In the genomic region with DNA sequence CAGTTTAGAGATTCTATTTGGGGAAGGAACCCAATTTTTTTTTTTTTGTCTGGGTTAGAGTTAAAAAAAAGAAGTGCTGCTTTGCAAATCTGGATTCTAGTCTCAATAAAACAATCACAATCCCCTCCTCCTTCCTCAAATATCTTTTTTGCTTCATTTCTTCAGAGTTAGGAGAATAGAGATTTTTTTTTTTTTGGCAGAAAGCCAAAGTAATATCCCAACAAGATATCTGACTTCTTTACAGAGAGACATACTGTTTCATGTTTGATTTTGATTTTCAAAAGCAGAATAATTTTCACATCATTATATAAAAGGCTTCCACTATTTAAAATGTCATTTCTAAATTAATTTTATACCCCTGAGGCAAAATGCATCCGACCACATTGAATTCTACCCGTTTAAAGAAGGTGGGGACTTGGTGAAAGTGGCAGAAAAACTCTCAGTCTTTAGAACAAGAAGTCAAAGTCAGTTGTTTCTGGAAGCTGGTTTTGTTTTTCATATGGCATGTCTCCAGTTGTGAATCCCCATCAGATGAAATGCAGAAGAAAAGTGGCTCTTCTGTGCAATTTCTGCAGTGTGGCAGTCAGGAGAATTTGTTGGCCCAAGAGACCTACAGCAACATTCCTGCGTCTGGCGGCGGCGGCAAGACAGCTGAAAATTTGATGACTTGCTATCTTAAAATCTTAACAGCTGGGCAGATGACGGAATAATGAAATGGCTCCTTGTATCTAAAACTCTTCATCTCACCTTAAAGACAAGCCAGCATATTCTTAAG, we compare ENCODE assay signal across 20 cellular contexts.
DNase-seq lines count a peak whose midpoint lies in the region.
"Had no signal": no experiment of that assay in that cellular context is flagged by ENCODE, and none has a peak within 500 bp of the region (broad histone marks: within the 10 kb centered on the region; RNA-seq: fewer than 3 reads in every experiment).

No MANE protein-coding gene starts in this region.

- H3K4ac ChIP-seq in trophoblast cell (ENCODE audit: low read depth, low read length): no peak overlapping the region

- H3K36me3 ChIP-seq in trophoblast cell (ENCODE audit: control insufficient read depth in 1 of 2, insufficient read depth in 2 of 2, low read length in 2 of 2): peaks cover 2 to 10% of the 10 kb centered on the region in 2 experiments
- H3K36me3 ChIP-seq: WERI-Rb-1 had no signal

- H3K79me2 ChIP-seq in trophoblast cell (ENCODE audit: control insufficient read depth, insufficient read depth, low read length, poor library complexity): peaks cover 3% of the 10 kb centered on the region

- peak overlapping the region; percentile 67 for H3K27ac ChIP-seq in trophoblast cell (ENCODE audit: low read depth, low read length)
- H3K27ac ChIP-seq: foreskin keratinocyte, WERI-Rb-1 had no signal

- H3K4me1 Mint-ChIP-seq in T-helper 2 cell treated with Interferon-gamma antibody and Interleukin-4, amounts not matched to agents 5 μg/mL and 100 μg/mL, for 36 hours (ENCODE audit: low read depth): peaks cover 11% of the 10 kb centered on the region

- no peak overlapping the region for H3K27ac Mint-ChIP-seq in T-helper 2 cell treated with Interferon-gamma antibody and Interleukin-4, amounts not matched to agents 5 μg/mL and 100 μg/mL, for 36 hours
- H3K27ac Mint-ChIP-seq: CD4-positive, alpha-beta memory T cell had no signal

- no peaks in the 10 kb centered on the region for H3K27me3 Mint-ChIP-seq in T-helper 2 cell treated with Interferon-gamma antibody and Interleukin-4, amounts not matched to agents 5 μg/mL and 100 μg/mL, for 36 hours (ENCODE audit: low read depth)
- H3K27me3 Mint-ChIP-seq: CD4-positive, alpha-beta memory T cell had no signal

- no peak overlapping the region for H2BK5ac ChIP-seq in trophoblast cell (ENCODE audit: low read depth, low read length, poor library complexity)

- H2AFZ ChIP-seq in trophoblast cell (ENCODE audit: insufficient read depth, low read length, poor library complexity): no peak overlapping the region

- peaks cover 15% of the 10 kb centered on the region for H3K36me3 Mint-ChIP-seq in T-helper 2 cell treated with Interferon-gamma antibody and Interleukin-4, amounts not matched to agents 5 μg/mL and 100 μg/mL, for 36 hours (ENCODE audit: low read depth)

- H3K18ac ChIP-seq in trophoblast cell (ENCODE audit: low read length): no peak overlapping the region

- no peak overlapping the region for H2BK12ac ChIP-seq in trophoblast cell (ENCODE audit: low read length)

- no peak overlapping the region for H3K9ac ChIP-seq in trophoblast cell (ENCODE audit: low read length)

- WGBS in trophoblast cell (ENCODE audit: extremely low coverage, insufficient coverage, insufficient read length): no CpG with 5 or more reads among the region's 7 CpGs

- no peak overlapping the region for H3K4me2 ChIP-seq in trophoblast cell (ENCODE audit: low read length)

- H3K9me3 ChIP-seq in trophoblast cell (ENCODE audit: insufficient read depth, low read depth, low read length): no peaks in the 10 kb centered on the region
- H3K9me3 ChIP-seq: testis had no signal

- DNase-seq in AG08395 (ENCODE audit: low spot score): peak; percentile 30
- peak; percentile 16 for DNase-seq in NCI-H69 (lab: John Stamatoyannopoulos, UW)
- peak; percentile 34 for DNase-seq in fibroblast of gingiva (ENCODE audit: low read depth)
- DNase-seq in trophoblast cell: peak; percentile 57 to 80
- DNase-seq in RKO (ENCODE audit: low spot score): no peak
- no peak for DNase-seq in T-helper 2 cell treated with Interferon-gamma antibody and Interleukin-4, amounts not matched to agents 5 μg/mL and 100 μg/mL, for 36 hours (ENCODE audit: low spot score)
- DNase-seq in DMS153 (lab: John Stamatoyannopoulos, UW): no peak
- no peak for DNase-seq in stimulated activated CD8-positive, alpha-beta memory T cell treated with anti-CD3 and anti-CD28 coated beads, Interleukin-4, amount 100 ng/mL, for 48 hours
- DNase-seq: activated CD4-positive, alpha-beta T cell treated with anti-CD3 and anti-CD28 coated beads, Interleukin-2, amount 50 U/mL, for 4 hours; activated naive CD4-positive, alpha-beta T cell treated with Interleukin-2 at 50 U/mL for 16 hours; activated T-cell treated with anti-CD3 and anti-CD28 coated beads for 4 hours; CD4-positive, alpha-beta memory T cell; EL; foreskin keratinocyte; left colon; MM.1S; NCI-H1694 treated with DMSO at 0.1 percent for 48 hours; small intestine; testis; WERI-Rb-1 had no signal

- H2AK5ac ChIP-seq in trophoblast cell (ENCODE audit: low read length): no peak overlapping the region

- peaks cover 11 to 24% of the 10 kb centered on the region in 2 experiments for H3K4me1 ChIP-seq in trophoblast cell (ENCODE audit: control insufficient read depth in 1 of 2, insufficient read depth in 2 of 2, low read length in 2 of 2)

- no peak overlapping the region for H3K4me3 ChIP-seq in trophoblast cell (ENCODE audit: low read depth, low read length)
- H3K4me3 ChIP-seq: testis had no signal

- H3K27me3 ChIP-seq in trophoblast cell (ENCODE audit: insufficient read depth, low read length): no peaks in the 10 kb centered on the region
- H3K27me3 ChIP-seq: foreskin keratinocyte, testis had no signal

- H3K14ac ChIP-seq in trophoblast cell (ENCODE audit: low read length): no peak overlapping the region

- no peak overlapping the region for H4K12ac ChIP-seq in trophoblast cell (ENCODE audit: low read depth, low read length)

- peaks cover 13% of the 10 kb centered on the region for H3K79me1 ChIP-seq in trophoblast cell (ENCODE audit: low read length)

- no peaks in the 10 kb centered on the region for H3K9me3 Mint-ChIP-seq in T-helper 2 cell treated with Interferon-gamma antibody and Interleukin-4, amounts not matched to agents 5 μg/mL and 100 μg/mL, for 36 hours

- no peak overlapping the region for H3K23ac ChIP-seq in trophoblast cell (ENCODE audit: low read length)

- H2BK120ac ChIP-seq in trophoblast cell (ENCODE audit: insufficient read depth, low read length, poor library complexity): no peak overlapping the region

- no peak overlapping the region for H4K8ac ChIP-seq in trophoblast cell (ENCODE audit: low read depth, low read length)

- H3K4me3 Mint-ChIP-seq in T-helper 2 cell treated with Interferon-gamma antibody and Interleukin-4, amounts not matched to agents 5 μg/mL and 100 μg/mL, for 36 hours: no peak overlapping the region
- H3K4me3 Mint-ChIP-seq: CD4-positive, alpha-beta memory T cell had no signal

- H4K91ac ChIP-seq in trophoblast cell (ENCODE audit: low read depth, low read length): no peak overlapping the region

Comparison
In these comparisons a context has a peak if more than half of its experiments do, and no peak if none do; other contexts are left out.
1. DNase-seq: peak in AG08395 (single experiment), NCI-H69 (single experiment), fibroblast of gingiva (single experiment) and trophoblast cell (2 of 2); none in RKO (single experiment), T-helper 2 cell treated with Interferon-gamma antibody and Interleukin-4, amounts not matched to agents 5 μg/mL and 100 μg/mL, for 36 hours (single experiment), DMS153 (single experiment) and stimulated activated CD8-positive, alpha-beta memory T cell treated with anti-CD3 and anti-CD28 coated beads, Interleukin-4, amount 100 ng/mL, for 48 hours (single experiment).